ENCODE assay signal across 1 cellular context in genomic region chr10:129193148-129193547, GRCh38.
TF ChIP-seq lines count a peak whose summit lies in the region.

No MANE protein-coding gene starts in this region.

TF ChIP-seq in GM23338, 12 proteins besides CTCF, POLR2A, EP300 and RAD21 (continued from another document):
- TF ChIP-seq ZNF462 (CRISPR knock-in tag; IDR thresholded peaks at IDR 0.05) (no peak), POLR2AphosphoS5 (IDR thresholded peaks at IDR 0.05; ENCODE audit: low read depth) (no peak), NANOG (IDR thresholded peaks at IDR 0.05; ENCODE audit: borderline replicate concordance) (no peak), ZNF331 (CRISPR knock-in tag; IDR thresholded peaks at IDR 0.05; ENCODE audit: low read depth) (no peak)
